ENCODE assay signal across 1 cellular context in the genomic region with DNA sequence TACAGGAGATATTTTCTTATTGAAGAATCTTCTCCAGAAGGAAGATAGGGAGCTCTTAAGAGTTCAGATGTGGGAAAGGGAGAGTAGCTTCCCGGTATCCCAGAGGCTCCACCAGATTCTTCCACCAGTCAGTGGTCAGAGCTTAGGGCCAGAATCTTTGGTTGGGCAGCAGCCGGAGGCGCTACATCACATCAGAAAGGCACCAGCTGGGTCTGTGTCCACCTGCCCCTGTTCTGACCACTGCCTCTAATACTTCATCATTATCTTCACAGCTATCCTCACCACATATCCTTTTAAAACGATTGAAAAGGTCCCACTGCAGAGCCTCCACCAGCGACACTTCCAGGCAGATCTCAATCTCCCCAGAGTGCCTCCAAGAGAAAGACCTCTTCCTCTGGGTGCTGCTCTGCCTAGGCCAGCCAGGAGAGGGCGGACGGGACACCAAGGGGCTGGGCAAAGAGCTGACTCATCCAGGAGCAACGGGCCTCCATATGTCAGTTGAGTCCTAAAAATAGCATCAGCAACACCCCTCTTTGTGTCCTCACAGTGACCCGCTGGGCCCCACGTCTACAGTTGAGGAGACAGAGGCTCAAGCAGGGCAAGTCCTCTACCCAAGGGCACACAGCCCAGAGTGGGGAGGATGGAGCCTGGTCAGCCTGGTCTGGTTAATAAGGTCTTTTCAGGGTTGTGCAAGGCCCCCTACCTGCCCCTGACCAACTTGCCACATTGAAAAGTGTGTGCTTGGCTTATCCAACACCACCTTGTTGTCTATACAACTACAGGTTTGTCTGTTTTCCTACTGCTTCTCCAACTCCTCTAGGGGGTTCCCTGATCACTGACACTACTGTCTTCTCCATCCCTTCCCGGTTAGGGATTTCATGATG.
TF ChIP-seq lines count a peak whose summit lies in the region.

No MANE protein-coding gene starts in this region.

TF ChIP-seq in K562, 482 proteins besides CTCF, POLR2A, EP300 and RAD21 (continued from another document and continues in another):
- 0 out of 2 replicates have a peak, but pooled peaks have one; percentile 40 for TF ChIP-seq CHAMP1 (IDR thresholded peaks at IDR 0.05)
- peak; percentile 14; the same call in 1 of the 2 replicates for TF ChIP-seq TEAD4 (IDR thresholded peaks at IDR 0.05; ENCODE audit: low read length)
- no peak for TF ChIP-seq TEAD4 (CRISPR knock-in tag; IDR thresholded peaks at IDR 0.05; ENCODE audit: borderline replicate concordance)
- TF ChIP-seq RBM39 (optimal IDR thresholded peaks at IDR 0.05; ENCODE audit: low read depth, low read length): no peak
- peak; percentile 56; the same call in 1 of the 2 replicates for TF ChIP-seq E2F3 (CRISPR knock-in tag; IDR thresholded peaks at IDR 0.05)
- peak; percentile 85 for TF ChIP-seq DMBX1 (CRISPR knock-in tag; IDR thresholded peaks at IDR 0.05; ENCODE audit: borderline replicate concordance)
- TF ChIP-seq HNRNPK (IDR thresholded peaks at IDR 0.05; ENCODE audit: low read depth, low read length, poor library complexity, severe bottlenecking): no peak
- TF ChIP-seq NFIC (IDR thresholded peaks at IDR 0.05): no peak
- peak; percentile 89 for TF ChIP-seq NCOA1 (IDR thresholded peaks at IDR 0.05; ENCODE audit: low read depth)
- no peak for TF ChIP-seq ZNF699 (CRISPR knock-in tag; IDR thresholded peaks at IDR 0.05; ENCODE audit: insufficient replicate concordance)
- TF ChIP-seq POLR2H (tag; IDR thresholded peaks at IDR 0.05; ENCODE audit: low read depth): no peak
- TF ChIP-seq VEZF1 (CRISPR knock-in tag; IDR thresholded peaks at IDR 0.05): peak; percentile 72
- TF ChIP-seq BHLHE40 (IDR thresholded peaks at IDR 0.05; ENCODE audit: low read length): peak; percentile 54
- TF ChIP-seq, protein P1, sequence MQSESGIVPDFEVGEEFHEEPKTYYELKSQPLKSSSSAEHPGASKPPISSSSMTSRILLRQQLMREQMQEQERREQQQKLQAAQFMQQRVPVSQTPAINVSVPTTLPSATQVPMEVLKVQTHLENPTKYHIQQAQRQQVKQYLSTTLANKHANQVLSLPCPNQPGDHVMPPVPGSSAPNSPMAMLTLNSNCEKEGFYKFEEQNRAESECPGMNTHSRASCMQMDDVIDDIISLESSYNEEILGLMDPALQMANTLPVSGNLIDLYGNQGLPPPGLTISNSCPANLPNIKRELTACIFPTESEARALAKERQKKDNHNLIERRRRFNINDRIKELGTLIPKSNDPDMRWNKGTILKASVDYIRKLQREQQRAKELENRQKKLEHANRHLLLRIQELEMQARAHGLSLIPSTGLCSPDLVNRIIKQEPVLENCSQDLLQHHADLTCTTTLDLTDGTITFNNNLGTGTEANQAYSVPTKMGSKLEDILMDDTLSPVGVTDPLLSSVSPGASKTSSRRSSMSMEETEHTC (IDR thresholded peaks at IDR 0.05): peak; percentile 49; the same call in 1 of the 2 replicates
- TF ChIP-seq FOXJ2 (tag; IDR thresholded peaks at IDR 0.05): peak; percentile 78; the same call in 1 of the 2 replicates
- TF ChIP-seq NR2C2 (CRISPR knock-in tag; IDR thresholded peaks at IDR 0.05): 0 out of 2 replicates have a peak, but pooled peaks have one; percentile 31
- TF ChIP-seq NR2C2 (tag; IDR thresholded peaks at IDR 0.05): peak; percentile 71
- no peak for TF ChIP-seq ADNP (tag; IDR thresholded peaks at IDR 0.05)
- no peak for TF ChIP-seq NR2C1 (IDR thresholded peaks at IDR 0.05)
- peak; percentile 68 for TF ChIP-seq NR2C1 (tag; IDR thresholded peaks at IDR 0.05)
- TF ChIP-seq RBBP5 (IDR thresholded peaks at IDR 0.05; ENCODE audit: borderline replicate concordance, insufficient read depth, low read length, poor library complexity, severe bottlenecking): peak; percentile 65
- TF ChIP-seq RFX7 (CRISPR knock-in tag; IDR thresholded peaks at IDR 0.05): no peak
- no peak for TF ChIP-seq NFATC3 (IDR thresholded peaks at IDR 0.05)
- TF ChIP-seq NR4A1 (CRISPR knock-in tag; IDR thresholded peaks at IDR 0.05): no peak
- peak; percentile 95 for TF ChIP-seq NR4A1 (tag; IDR thresholded peaks at IDR 0.05)
- TF ChIP-seq, protein P2, sequence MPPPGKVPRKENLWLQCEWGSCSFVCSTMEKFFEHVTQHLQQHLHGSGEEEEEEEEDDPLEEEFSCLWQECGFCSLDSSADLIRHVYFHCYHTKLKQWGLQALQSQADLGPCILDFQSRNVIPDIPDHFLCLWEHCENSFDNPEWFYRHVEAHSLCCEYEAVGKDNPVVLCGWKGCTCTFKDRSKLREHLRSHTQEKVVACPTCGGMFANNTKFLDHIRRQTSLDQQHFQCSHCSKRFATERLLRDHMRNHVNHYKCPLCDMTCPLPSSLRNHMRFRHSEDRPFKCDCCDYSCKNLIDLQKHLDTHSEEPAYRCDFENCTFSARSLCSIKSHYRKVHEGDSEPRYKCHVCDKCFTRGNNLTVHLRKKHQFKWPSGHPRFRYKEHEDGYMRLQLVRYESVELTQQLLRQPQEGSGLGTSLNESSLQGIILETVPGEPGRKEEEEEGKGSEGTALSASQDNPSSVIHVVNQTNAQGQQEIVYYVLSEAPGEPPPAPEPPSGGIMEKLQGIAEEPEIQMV (tag; conservative IDR thresholded peaks at IDR 0.05; ENCODE audit: low read depth): peak; percentile 43; the same call in 1 of the 2 replicates
- TF ChIP-seq FIP1L1 (IDR thresholded peaks at IDR 0.05; ENCODE audit: low read depth, low read length, poor library complexity, severe bottlenecking): no peak
- peak; percentile 59; the same call in 1 of the 2 replicates for TF ChIP-seq JUNB (CRISPR knock-in tag; conservative IDR thresholded peaks at IDR 0.05)
- TF ChIP-seq DEAF1 (CRISPR knock-in tag; IDR thresholded peaks at IDR 0.05): peak; percentile 68
- TF ChIP-seq, protein P3, sequence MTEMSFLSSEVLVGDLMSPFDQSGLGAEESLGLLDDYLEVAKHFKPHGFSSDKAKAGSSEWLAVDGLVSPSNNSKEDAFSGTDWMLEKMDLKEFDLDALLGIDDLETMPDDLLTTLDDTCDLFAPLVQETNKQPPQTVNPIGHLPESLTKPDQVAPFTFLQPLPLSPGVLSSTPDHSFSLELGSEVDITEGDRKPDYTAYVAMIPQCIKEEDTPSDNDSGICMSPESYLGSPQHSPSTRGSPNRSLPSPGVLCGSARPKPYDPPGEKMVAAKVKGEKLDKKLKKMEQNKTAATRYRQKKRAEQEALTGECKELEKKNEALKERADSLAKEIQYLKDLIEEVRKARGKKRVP (CRISPR knock-in tag; IDR thresholded peaks at IDR 0.05): peak; percentile 34
- TF ChIP-seq SRSF1 (IDR thresholded peaks at IDR 0.05; ENCODE audit: low read depth, low read length): no peak
- peak; percentile 63 for TF ChIP-seq TAF9B (IDR thresholded peaks at IDR 0.05; ENCODE audit: partially characterized antibody)
- TF ChIP-seq ELF1 (tag; IDR thresholded peaks at IDR 0.05): no peak
- no peak for TF ChIP-seq CEBPG (CRISPR knock-in tag; IDR thresholded peaks at IDR 0.05)
- 0 out of 4 replicates have a peak, but pooled peaks of 1 of the 2 experiments have one; percentile 27 for TF ChIP-seq CEBPG (tag; conservative IDR thresholded peaks at IDR 0.05 in 1 of 2, IDR thresholded peaks at IDR 0.05 in 1 of 2)
- peak in 1 of 2 experiments; percentile 30; a peak in 1 of 4 replicates for TF ChIP-seq ARNT (IDR thresholded peaks at IDR 0.05)
- TF ChIP-seq ZNF511 (CRISPR knock-in tag; IDR thresholded peaks at IDR 0.05): 0 out of 2 replicates have a peak, but pooled peaks have one; percentile 9
- TF ChIP-seq, protein P4, sequence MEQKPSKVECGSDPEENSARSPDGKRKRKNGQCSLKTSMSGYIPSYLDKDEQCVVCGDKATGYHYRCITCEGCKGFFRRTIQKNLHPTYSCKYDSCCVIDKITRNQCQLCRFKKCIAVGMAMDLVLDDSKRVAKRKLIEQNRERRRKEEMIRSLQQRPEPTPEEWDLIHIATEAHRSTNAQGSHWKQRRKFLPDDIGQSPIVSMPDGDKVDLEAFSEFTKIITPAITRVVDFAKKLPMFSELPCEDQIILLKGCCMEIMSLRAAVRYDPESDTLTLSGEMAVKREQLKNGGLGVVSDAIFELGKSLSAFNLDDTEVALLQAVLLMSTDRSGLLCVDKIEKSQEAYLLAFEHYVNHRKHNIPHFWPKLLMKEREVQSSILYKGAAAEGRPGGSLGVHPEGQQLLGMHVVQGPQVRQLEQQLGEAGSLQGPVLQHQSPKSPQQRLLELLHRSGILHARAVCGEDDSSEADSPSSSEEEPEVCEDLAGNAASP (IDR thresholded peaks at IDR 0.05): peak; percentile 94
- TF ChIP-seq MAFG (tag; conservative IDR thresholded peaks at IDR 0.05): peak; percentile 97
- TF ChIP-seq ATF7 (IDR thresholded peaks at IDR 0.05): peak; percentile 81
- TF ChIP-seq, protein P5, sequence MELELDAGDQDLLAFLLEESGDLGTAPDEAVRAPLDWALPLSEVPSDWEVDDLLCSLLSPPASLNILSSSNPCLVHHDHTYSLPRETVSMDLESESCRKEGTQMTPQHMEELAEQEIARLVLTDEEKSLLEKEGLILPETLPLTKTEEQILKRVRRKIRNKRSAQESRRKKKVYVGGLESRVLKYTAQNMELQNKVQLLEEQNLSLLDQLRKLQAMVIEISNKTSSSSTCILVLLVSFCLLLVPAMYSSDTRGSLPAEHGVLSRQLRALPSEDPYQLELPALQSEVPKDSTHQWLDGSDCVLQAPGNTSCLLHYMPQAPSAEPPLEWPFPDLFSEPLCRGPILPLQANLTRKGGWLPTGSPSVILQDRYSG (tag; conservative IDR thresholded peaks at IDR 0.05; ENCODE audit: low read depth): peak; percentile 91; the same call in 1 of the 2 replicates
- TF ChIP-seq RB1 (IDR thresholded peaks at IDR 0.05; ENCODE audit: low read depth): peak; percentile 64; the same call in 1 of the 2 replicates
- no peak for TF ChIP-seq ZNF764 (CRISPR knock-in tag; IDR thresholded peaks at IDR 0.05; ENCODE audit: low read depth)
- peak; percentile 84 for TF ChIP-seq L3MBTL2 (IDR thresholded peaks at IDR 0.05)
- TF ChIP-seq, protein P6, sequence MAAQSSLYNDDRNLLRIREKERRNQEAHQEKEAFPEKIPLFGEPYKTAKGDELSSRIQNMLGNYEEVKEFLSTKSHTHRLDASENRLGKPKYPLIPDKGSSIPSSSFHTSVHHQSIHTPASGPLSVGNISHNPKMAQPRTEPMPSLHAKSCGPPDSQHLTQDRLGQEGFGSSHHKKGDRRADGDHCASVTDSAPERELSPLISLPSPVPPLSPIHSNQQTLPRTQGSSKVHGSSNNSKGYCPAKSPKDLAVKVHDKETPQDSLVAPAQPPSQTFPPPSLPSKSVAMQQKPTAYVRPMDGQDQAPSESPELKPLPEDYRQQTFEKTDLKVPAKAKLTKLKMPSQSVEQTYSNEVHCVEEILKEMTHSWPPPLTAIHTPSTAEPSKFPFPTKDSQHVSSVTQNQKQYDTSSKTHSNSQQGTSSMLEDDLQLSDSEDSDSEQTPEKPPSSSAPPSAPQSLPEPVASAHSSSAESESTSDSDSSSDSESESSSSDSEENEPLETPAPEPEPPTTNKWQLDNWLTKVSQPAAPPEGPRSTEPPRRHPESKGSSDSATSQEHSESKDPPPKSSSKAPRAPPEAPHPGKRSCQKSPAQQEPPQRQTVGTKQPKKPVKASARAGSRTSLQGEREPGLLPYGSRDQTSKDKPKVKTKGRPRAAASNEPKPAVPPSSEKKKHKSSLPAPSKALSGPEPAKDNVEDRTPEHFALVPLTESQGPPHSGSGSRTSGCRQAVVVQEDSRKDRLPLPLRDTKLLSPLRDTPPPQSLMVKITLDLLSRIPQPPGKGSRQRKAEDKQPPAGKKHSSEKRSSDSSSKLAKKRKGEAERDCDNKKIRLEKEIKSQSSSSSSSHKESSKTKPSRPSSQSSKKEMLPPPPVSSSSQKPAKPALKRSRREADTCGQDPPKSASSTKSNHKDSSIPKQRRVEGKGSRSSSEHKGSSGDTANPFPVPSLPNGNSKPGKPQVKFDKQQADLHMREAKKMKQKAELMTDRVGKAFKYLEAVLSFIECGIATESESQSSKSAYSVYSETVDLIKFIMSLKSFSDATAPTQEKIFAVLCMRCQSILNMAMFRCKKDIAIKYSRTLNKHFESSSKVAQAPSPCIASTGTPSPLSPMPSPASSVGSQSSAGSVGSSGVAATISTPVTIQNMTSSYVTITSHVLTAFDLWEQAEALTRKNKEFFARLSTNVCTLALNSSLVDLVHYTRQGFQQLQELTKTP (IDR thresholded peaks at IDR 0.05; ENCODE audit: low read depth in 1 of 2, partially characterized antibody in 2 of 2): peak in 1 of 2 experiments; percentile 42
- TF ChIP-seq HLTF (IDR thresholded peaks at IDR 0.05): no peak
